In the genomic region with DNA sequence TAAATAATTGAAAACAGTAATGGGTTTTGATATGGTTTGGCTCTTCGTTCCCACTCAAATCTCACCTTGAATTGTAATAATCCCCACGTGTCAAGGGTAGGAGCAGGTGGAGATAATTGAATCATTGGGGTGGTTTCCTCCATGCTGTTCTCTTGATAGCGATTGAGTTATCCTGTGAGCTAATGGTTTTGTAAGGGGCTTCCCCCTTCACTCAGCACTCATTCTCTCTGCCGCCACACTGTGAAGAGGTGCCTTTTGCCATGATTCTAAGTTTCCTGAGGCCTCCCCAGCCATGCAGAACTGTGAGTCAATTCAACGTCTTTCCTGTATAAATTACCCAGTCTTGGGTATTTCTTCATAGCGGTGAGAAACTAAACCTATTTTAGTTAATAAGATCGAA, we compare ENCODE assay signal across 16 cellular contexts.
A peak's percentile ranks its signal among the peaks of the same experiment; 100 is the strongest.
DNase-seq lines count a peak whose midpoint lies in the region; ATAC-seq and TF ChIP-seq lines count a peak whose summit lies in the region.
"Had no signal": no experiment of that assay in that cellular context is flagged by ENCODE, and none has a peak within 500 bp of the region (broad histone marks: within the 10 kb centered on the region; RNA-seq: fewer than 3 reads in every experiment).

No MANE protein-coding gene starts in this region.

- no peaks in the 10 kb centered on the region for H3K27me3 Mint-ChIP-seq in WTC11 (ENCODE audit: low read depth)
- no peaks in the 10 kb centered on the region for H3K27me3 Mint-ChIP-seq in activated T-helper 17 cell treated with anti-CD3 and anti-CD28 coated beads, Interleukin-2, amount 50 U/mL, for 72 hours
- H3K27me3 Mint-ChIP-seq: CD4-positive, alpha-beta T cell had no signal

- POLR2A ChIA-PET in WTC11 (lab: Charles Lee): interaction anchor here (0.6 kb wide), 1 partner anchor 418 kb away, joined by 5 read pairs; no protein-coding TSS in a partner anchor

- peak; percentile 18 for DNase-seq in GM12865 (ENCODE audit: low read depth)
- no peak for DNase-seq in WTC11 (ENCODE audit: low spot score)
- no peak for DNase-seq in NCI-H774 (lab: John Stamatoyannopoulos, UW)
- DNase-seq in MV-4-11 (lab: John Stamatoyannopoulos, UW): no peak
- DNase-seq: ACHN; BE2C; C1 segment of cervical spinal cord; Caco-2; CD4-positive, alpha-beta T cell; GOT3; H7; HFFc6; KG1 had no signal

- CTCF ChIA-PET in WTC11 (lab: Charles Lee): interaction anchor here (0.5 kb wide), 1 partner anchor 117 kb away, joined by 4 read pairs; no protein-coding TSS in a partner anchor

- ATAC-seq in HG03442 (IDR thresholded peaks at IDR 0.05; ENCODE audit: unreplicated experiment) (peak; percentile 61), WTC11 (peak; percentile 16; the same call in 1 of the 2 replicates)
- ATAC-seq in activated T-helper 17 cell treated with anti-CD3 and anti-CD28 coated beads, Interleukin-2, amount 50 U/mL, for 72 hours (replicated peaks): no peak
- ATAC-seq: HCT116 had no signal

- H3K36me3 Mint-ChIP-seq in WTC11: no peaks in the 10 kb centered on the region
- no peaks in the 10 kb centered on the region for H3K36me3 Mint-ChIP-seq in activated T-helper 17 cell treated with anti-CD3 and anti-CD28 coated beads, Interleukin-2, amount 50 U/mL, for 72 hours (ENCODE audit: low read depth)

- H3K4me1 Mint-ChIP-seq in WTC11: peaks cover 3% of the 10 kb centered on the region; the same call in 1 of the 2 replicates
- no peaks in the 10 kb centered on the region for H3K4me1 Mint-ChIP-seq in activated T-helper 17 cell treated with anti-CD3 and anti-CD28 coated beads, Interleukin-2, amount 50 U/mL, for 72 hours

- TF ChIP-seq CTCF in GM12865 (IDR thresholded peaks at IDR 0.05; ENCODE audit: insufficient read depth, low read depth, low read length, missing control alignments) (no peak), WTC11 (IDR thresholded peaks at IDR 0.05) (no peak)

- H3K4me3 Mint-ChIP-seq in WTC11: no peak overlapping the region
- no peak overlapping the region for H3K4me3 Mint-ChIP-seq in activated T-helper 17 cell treated with anti-CD3 and anti-CD28 coated beads, Interleukin-2, amount 50 U/mL, for 72 hours
- H3K4me3 Mint-ChIP-seq: CD4-positive, alpha-beta T cell; HFFc6 had no signal

- no peak overlapping the region for H3K4me3 ChIP-seq in GM12865 (ENCODE audit: low read depth, low read length)

- no peaks in the 10 kb centered on the region for H3K9me3 Mint-ChIP-seq in WTC11
- peaks cover 3% of the 10 kb centered on the region for H3K9me3 Mint-ChIP-seq in activated T-helper 17 cell treated with anti-CD3 and anti-CD28 coated beads, Interleukin-2, amount 50 U/mL, for 72 hours

- H3K27ac Mint-ChIP-seq in WTC11: no peak overlapping the region
- H3K27ac Mint-ChIP-seq in activated T-helper 17 cell treated with anti-CD3 and anti-CD28 coated beads, Interleukin-2, amount 50 U/mL, for 72 hours: no peak overlapping the region
- H3K27ac Mint-ChIP-seq: CD4-positive, alpha-beta T cell; HFFc6 had no signal

TF ChIP-seq in WTC11, 78 proteins besides CTCF, POLR2A, EP300 and RAD21:
- TF ChIP-seq NR1H2 (CRISPR knock-in tag; IDR thresholded peaks at IDR 0.05) (no peak), NR2C2 (CRISPR knock-in tag; IDR thresholded peaks at IDR 0.05) (no peak), ZNF263 (CRISPR knock-in tag; IDR thresholded peaks at IDR 0.05; ENCODE audit: low read depth) (no peak), SMAD3 (CRISPR knock-in tag; IDR thresholded peaks at IDR 0.05; ENCODE audit: borderline replicate concordance) (no peak), ELF4 (CRISPR knock-in tag; IDR thresholded peaks at IDR 0.05; ENCODE audit: low read depth) (no peak), GABPB1 (CRISPR knock-in tag; IDR thresholded peaks at IDR 0.05) (no peak), ZNF232 (CRISPR knock-in tag; IDR thresholded peaks at IDR 0.05) (no peak), FOXJ3 (CRISPR knock-in tag; IDR thresholded peaks at IDR 0.05; ENCODE audit: borderline replicate concordance) (no peak)
- TF ChIP-seq, protein P1, sequence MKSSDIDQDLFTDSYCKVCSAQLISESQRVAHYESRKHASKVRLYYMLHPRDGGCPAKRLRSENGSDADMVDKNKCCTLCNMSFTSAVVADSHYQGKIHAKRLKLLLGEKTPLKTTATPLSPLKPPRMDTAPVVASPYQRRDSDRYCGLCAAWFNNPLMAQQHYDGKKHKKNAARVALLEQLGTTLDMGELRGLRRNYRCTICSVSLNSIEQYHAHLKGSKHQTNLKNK (CRISPR knock-in tag; IDR thresholded peaks at IDR 0.05): no peak
- TF ChIP-seq, protein P2, sequence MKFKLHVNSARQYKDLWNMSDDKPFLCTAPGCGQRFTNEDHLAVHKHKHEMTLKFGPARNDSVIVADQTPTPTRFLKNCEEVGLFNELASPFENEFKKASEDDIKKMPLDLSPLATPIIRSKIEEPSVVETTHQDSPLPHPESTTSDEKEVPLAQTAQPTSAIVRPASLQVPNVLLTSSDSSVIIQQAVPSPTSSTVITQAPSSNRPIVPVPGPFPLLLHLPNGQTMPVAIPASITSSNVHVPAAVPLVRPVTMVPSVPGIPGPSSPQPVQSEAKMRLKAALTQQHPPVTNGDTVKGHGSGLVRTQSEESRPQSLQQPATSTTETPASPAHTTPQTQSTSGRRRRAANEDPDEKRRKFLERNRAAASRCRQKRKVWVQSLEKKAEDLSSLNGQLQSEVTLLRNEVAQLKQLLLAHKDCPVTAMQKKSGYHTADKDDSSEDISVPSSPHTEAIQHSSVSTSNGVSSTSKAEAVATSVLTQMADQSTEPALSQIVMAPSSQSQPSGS (CRISPR knock-in tag; IDR thresholded peaks at IDR 0.05; ENCODE audit: borderline replicate concordance, low read depth): no peak
- TF ChIP-seq, protein P3, sequence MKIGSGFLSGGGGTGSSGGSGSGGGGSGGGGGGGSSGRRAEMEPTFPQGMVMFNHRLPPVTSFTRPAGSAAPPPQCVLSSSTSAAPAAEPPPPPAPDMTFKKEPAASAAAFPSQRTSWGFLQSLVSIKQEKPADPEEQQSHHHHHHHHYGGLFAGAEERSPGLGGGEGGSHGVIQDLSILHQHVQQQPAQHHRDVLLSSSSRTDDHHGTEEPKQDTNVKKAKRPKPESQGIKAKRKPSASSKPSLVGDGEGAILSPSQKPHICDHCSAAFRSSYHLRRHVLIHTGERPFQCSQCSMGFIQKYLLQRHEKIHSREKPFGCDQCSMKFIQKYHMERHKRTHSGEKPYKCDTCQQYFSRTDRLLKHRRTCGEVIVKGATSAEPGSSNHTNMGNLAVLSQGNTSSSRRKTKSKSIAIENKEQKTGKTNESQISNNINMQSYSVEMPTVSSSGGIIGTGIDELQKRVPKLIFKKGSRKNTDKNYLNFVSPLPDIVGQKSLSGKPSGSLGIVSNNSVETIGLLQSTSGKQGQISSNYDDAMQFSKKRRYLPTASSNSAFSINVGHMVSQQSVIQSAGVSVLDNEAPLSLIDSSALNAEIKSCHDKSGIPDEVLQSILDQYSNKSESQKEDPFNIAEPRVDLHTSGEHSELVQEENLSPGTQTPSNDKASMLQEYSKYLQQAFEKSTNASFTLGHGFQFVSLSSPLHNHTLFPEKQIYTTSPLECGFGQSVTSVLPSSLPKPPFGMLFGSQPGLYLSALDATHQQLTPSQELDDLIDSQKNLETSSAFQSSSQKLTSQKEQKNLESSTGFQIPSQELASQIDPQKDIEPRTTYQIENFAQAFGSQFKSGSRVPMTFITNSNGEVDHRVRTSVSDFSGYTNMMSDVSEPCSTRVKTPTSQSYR (CRISPR knock-in tag; IDR thresholded peaks at IDR 0.05): no peak
